Comparison of ENCODE assay signal across 14 cellular contexts in genomic region chr2:197052371-197052770, GRCh38.
DNase-seq lines count a peak whose midpoint lies in the region; ATAC-seq and TF ChIP-seq lines count a peak whose summit lies in the region.
"Had no signal": no experiment of that assay in that cellular context is flagged by ENCODE, and none has a peak within 500 bp of the region (broad histone marks: within the 10 kb centered on the region; RNA-seq: fewer than 3 reads in every experiment).

No MANE protein-coding gene starts in this region.

- no peak overlapping the region for H3K9ac ChIP-seq in parathyroid adenoma

- no peak for TF ChIP-seq CTCF in activated CD8-positive, alpha-beta T cell treated with anti-CD3 and anti-CD28 coated beads for 36 hours (IDR thresholded peaks at IDR 0.05)
- TF ChIP-seq CTCF in parathyroid adenoma (IDR thresholded peaks at IDR 0.05) (no peak), osteocyte (IDR thresholded peaks at IDR 0.05) (no peak)

- no peaks in the 10 kb centered on the region for H3K9me3 ChIP-seq in parathyroid adenoma (ENCODE audit: control insufficient read depth, low read length)

- H3K27ac ChIP-seq in parathyroid adenoma: no peak overlapping the region

- H3K36me3 ChIP-seq in parathyroid adenoma (ENCODE audit: control insufficient read depth, insufficient read depth, low read length): no peaks in the 10 kb centered on the region

- H2AFZ ChIP-seq in parathyroid adenoma: no peak overlapping the region

- CTCF ChIA-PET in activated CD8-positive, alpha-beta T cell treated with anti-CD3 and anti-CD28 coated beads for 36 hours (lab: Charles Lee): no interaction called here
- CTCF ChIA-PET in activated CD8-positive, alpha-beta T cell treated with anti-CD3 and anti-CD28 coated beads, Interleukin-2, amount 10 ng/mL, durations not matched to agents 7 days and 5 days (lab: Charles Lee): no interaction called here
- CTCF ChIA-PET in T-cell (lab: Charles Lee): no interaction called here

- POLR2A ChIA-PET in activated CD8-positive, alpha-beta T cell treated with anti-CD3 and anti-CD28 coated beads for 36 hours (lab: Charles Lee): no interaction called here
- POLR2A ChIA-PET in activated CD8-positive, alpha-beta T cell treated with anti-CD3 and anti-CD28 coated beads, Interleukin-2, amount 10 ng/mL, durations not matched to agents 7 days and 5 days (lab: Charles Lee): interaction anchor here (0.7 kb wide), 1 partner anchor 156 kb away, joined by 3 read pairs; no protein-coding TSS in a partner anchor
- POLR2A ChIA-PET in T-cell (lab: Charles Lee): interaction anchor here in 1 of 2 donors (0.7 kb wide), 1 partner anchor 36 kb away, joined by 3 read pairs; no protein-coding TSS in a partner anchor

- DNase-seq in activated CD8-positive, alpha-beta T cell treated with anti-CD3 and anti-CD28 coated beads for 36 hours: no peak
- DNase-seq in activated CD8-positive, alpha-beta T cell treated with anti-CD3 and anti-CD28 coated beads, Interleukin-2, amount 10 ng/mL, durations not matched to agents 7 days and 5 days: no peak
- DNase-seq in NCI-H1436 (lab: John Stamatoyannopoulos, UW) (peak; percentile 65), T-cell (no peak), hippocampal formation (lab: John Stamatoyannopoulos, UW) (no peak), osteocyte (ENCODE audit: extremely low spot score, unreplicated experiment) (no peak)
- no peak for DNase-seq in activated CD4-positive, CD25-positive, alpha-beta regulatory T cell (lab: John Stamatoyannopoulos, UW)
- DNase-seq: Calu3; islet precursor cell; mesendoderm; nucleus accumbens; Right ventricle myocardium superior; stimulated activated naive CD4-positive, alpha-beta T cell had no signal

- H3K27me3 ChIP-seq in parathyroid adenoma (ENCODE audit: control insufficient read depth, insufficient read depth, low read length): no peaks in the 10 kb centered on the region

- H3K4me1 Mint-ChIP-seq in activated CD8-positive, alpha-beta T cell treated with anti-CD3 and anti-CD28 coated beads for 36 hours (ENCODE audit: low read depth): peaks cover 23% of the 10 kb centered on the region
- no peaks in the 10 kb centered on the region for H3K4me1 Mint-ChIP-seq in activated CD8-positive, alpha-beta T cell treated with anti-CD3 and anti-CD28 coated beads, Interleukin-2, amount 10 ng/mL, durations not matched to agents 7 days and 5 days (ENCODE audit: low read depth)
- H3K4me1 Mint-ChIP-seq in T-cell: peaks cover 6 to 21% (median 6%) of the 10 kb centered on the region in 3 donors
- H3K4me1 Mint-ChIP-seq in osteocyte (ENCODE audit: unreplicated experiment): no peaks in the 10 kb centered on the region

- H3K4me1 ChIP-seq in parathyroid adenoma: no peaks in the 10 kb centered on the region

- no peak overlapping the region for H3K4me3 ChIP-seq in parathyroid adenoma (ENCODE audit: low read depth, low read length)

- peak overlapping the region; percentile 8 for H3K27ac Mint-ChIP-seq in activated CD8-positive, alpha-beta T cell treated with anti-CD3 and anti-CD28 coated beads for 36 hours
- H3K27ac Mint-ChIP-seq in activated CD8-positive, alpha-beta T cell treated with anti-CD3 and anti-CD28 coated beads, Interleukin-2, amount 10 ng/mL, durations not matched to agents 7 days and 5 days: no peak overlapping the region
- H3K27ac Mint-ChIP-seq in T-cell (peak overlapping the region; percentile 58 to 64), osteocyte (ENCODE audit: unreplicated experiment) (no peak overlapping the region)

- H3K4me2 ChIP-seq in parathyroid adenoma (ENCODE audit: low read length): peak overlapping the region; percentile 26

- no peak for ATAC-seq in activated CD8-positive, alpha-beta T cell treated with anti-CD3 and anti-CD28 coated beads for 36 hours
- no peak for ATAC-seq in activated CD8-positive, alpha-beta T cell treated with anti-CD3 and anti-CD28 coated beads, Interleukin-2, amount 10 ng/mL, durations not matched to agents 7 days and 5 days
- peak; percentile 49 to 77 (median 68) for ATAC-seq in T-cell (replicated peaks in 1 of 4)

- peaks cover 84% of the 10 kb centered on the region for H3K36me3 Mint-ChIP-seq in activated CD8-positive, alpha-beta T cell treated with anti-CD3 and anti-CD28 coated beads for 36 hours (ENCODE audit: low read depth)
- peaks cover 88% of the 10 kb centered on the region for H3K36me3 Mint-ChIP-seq in activated CD8-positive, alpha-beta T cell treated with anti-CD3 and anti-CD28 coated beads, Interleukin-2, amount 10 ng/mL, durations not matched to agents 7 days and 5 days (ENCODE audit: low read depth)
- H3K36me3 Mint-ChIP-seq in T-cell (peaks cover 80% of the 10 kb centered on the region), osteocyte (ENCODE audit: unreplicated experiment) (peaks cover 19% of the 10 kb centered on the region)

- peaks cover 20% of the 10 kb centered on the region for H3K9me3 Mint-ChIP-seq in activated CD8-positive, alpha-beta T cell treated with anti-CD3 and anti-CD28 coated beads for 36 hours
- H3K9me3 Mint-ChIP-seq in activated CD8-positive, alpha-beta T cell treated with anti-CD3 and anti-CD28 coated beads, Interleukin-2, amount 10 ng/mL, durations not matched to agents 7 days and 5 days (ENCODE audit: insufficient read depth): peaks cover 27% of the 10 kb centered on the region
- H3K9me3 Mint-ChIP-seq in T-cell (peaks cover 7 to 20% (median 9%) of the 10 kb centered on the region in 3 donors), osteocyte (ENCODE audit: unreplicated experiment) (peaks cover 25% of the 10 kb centered on the region)

- no peak overlapping the region for H3K4me3 Mint-ChIP-seq in activated CD8-positive, alpha-beta T cell treated with anti-CD3 and anti-CD28 coated beads for 36 hours
- no peak overlapping the region for H3K4me3 Mint-ChIP-seq in activated CD8-positive, alpha-beta T cell treated with anti-CD3 and anti-CD28 coated beads, Interleukin-2, amount 10 ng/mL, durations not matched to agents 7 days and 5 days
- no peak overlapping the region for H3K4me3 Mint-ChIP-seq in T-cell
- H3K4me3 Mint-ChIP-seq in osteocyte (ENCODE audit: unreplicated experiment): no peak overlapping the region

- no peaks in the 10 kb centered on the region for H3K27me3 Mint-ChIP-seq in activated CD8-positive, alpha-beta T cell treated with anti-CD3 and anti-CD28 coated beads for 36 hours
- no peaks in the 10 kb centered on the region for H3K27me3 Mint-ChIP-seq in activated CD8-positive, alpha-beta T cell treated with anti-CD3 and anti-CD28 coated beads, Interleukin-2, amount 10 ng/mL, durations not matched to agents 7 days and 5 days (ENCODE audit: low read depth)
- H3K27me3 Mint-ChIP-seq in T-cell (no peaks in the 10 kb centered on the region), osteocyte (ENCODE audit: unreplicated experiment) (no peaks in the 10 kb centered on the region)

- no peaks in the 10 kb centered on the region for H3K79me2 ChIP-seq in parathyroid adenoma

- intact Hi-C loops in activated CD8-positive, alpha-beta T cell treated with anti-CD3 and anti-CD28 coated beads for 36 hours (cut with micrococcal nuclease): no loop called here

Comparison
In these comparisons a context has a peak if more than half of its experiments do, and no peak if none do; other contexts are left out.
1. H3K27ac Mint-ChIP-seq: peak in activated CD8-positive, alpha-beta T cell treated with anti-CD3 and anti-CD28 coated beads for 36 hours (single experiment) and T-cell (2 of 2); none in activated CD8-positive, alpha-beta T cell treated with anti-CD3 and anti-CD28 coated beads, Interleukin-2, amount 10 ng/mL, durations not matched to agents 7 days and 5 days (single experiment) and osteocyte (single experiment).
2. ATAC-seq: peak in T-cell (4 of 4); none in activated CD8-positive, alpha-beta T cell treated with anti-CD3 and anti-CD28 coated beads for 36 hours (single experiment) and activated CD8-positive, alpha-beta T cell treated with anti-CD3 and anti-CD28 coated beads, Interleukin-2, amount 10 ng/mL, durations not matched to agents 7 days and 5 days (single experiment).